In the genomic region with DNA sequence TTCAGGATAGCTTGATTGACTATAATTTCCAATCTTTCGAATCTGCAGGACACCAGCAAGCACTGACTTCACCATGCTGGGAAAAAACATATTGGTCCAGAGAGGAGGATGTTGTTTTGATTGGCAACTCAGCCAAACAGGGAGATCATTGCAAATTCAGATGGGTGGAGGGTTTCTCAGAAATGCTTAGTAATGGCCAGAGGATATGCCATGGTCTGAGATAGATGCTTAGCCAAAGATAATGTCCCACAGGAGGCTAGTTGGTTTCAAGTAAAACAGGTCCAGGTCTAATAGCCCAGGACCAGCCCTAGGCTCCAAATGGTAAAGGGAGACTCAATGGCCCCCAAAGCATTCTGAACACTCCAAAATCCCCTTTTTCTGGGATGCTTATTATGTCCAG, we compare ENCODE assay signal across 24 cellular contexts. TPM values are rescaled to one million over a fixed set of nuclear protein-coding genes. Genes with fewer than 3 reads are reported as not detected.
"Had no signal": no experiment of that assay in that cellular context is flagged by ENCODE, and none has a peak within 500 bp of the region (broad histone marks: within the 10 kb centered on the region; RNA-seq: fewer than 3 reads in every experiment).

No MANE protein-coding gene starts in this region.

- H3K9me3 Mint-ChIP-seq: activated CD4-positive, alpha-beta memory T cell treated with anti-CD3 and anti-CD28 coated beads for 36 hours; activated naive CD8-positive, alpha-beta T cell treated with anti-CD3 and anti-CD28 coated beads for 36 hours; activated T-helper 1 cell treated with anti-CD3 and anti-CD28 coated beads, Interleukin-12 subunit alpha, Interleukin-12 subunit beta, Interleukin-2, Interleukin-4 antibody, amounts not matched to agents 30 ng/mL and 10 ng/mL and 1 ng/mL, durations not matched to agents 14 hours and 24 hours and 36 hours; effector memory CD8-positive, alpha-beta T cell had no signal

- H3K36me3 ChIP-seq: cardiac muscle cell, tibial nerve, uterus had no signal

- H3K4me3 Mint-ChIP-seq: activated B cell treated with CpG ODN at 0.5 μM for 24 hours; activated CD4-positive, alpha-beta memory T cell treated with anti-CD3 and anti-CD28 coated beads for 36 hours; activated naive CD8-positive, alpha-beta T cell treated with anti-CD3 and anti-CD28 coated beads for 36 hours; activated T-helper 1 cell treated with anti-CD3 and anti-CD28 coated beads, Interleukin-12 subunit alpha, Interleukin-12 subunit beta, Interleukin-2, Interleukin-4 antibody, amounts not matched to agents 30 ng/mL and 10 ng/mL and 1 ng/mL, durations not matched to agents 14 hours and 24 hours and 36 hours; effector memory CD8-positive, alpha-beta T cell; nephron had no signal

- DNase-seq: activated B cell treated with CpG ODN at 0.5 μM for 24 hours; activated CD4-positive, alpha-beta memory T cell treated with anti-CD3 and anti-CD28 coated beads for 36 hours; activated CD4-positive, alpha-beta T cell treated with anti-CD3 and anti-CD28 coated beads for 4 hours; activated naive CD8-positive, alpha-beta T cell treated with anti-CD3 and anti-CD28 coated beads for 36 hours; activated T-cell treated with anti-CD3 and anti-CD28 coated beads for 4 hours; amniotic stem cell; effector memory CD8-positive, alpha-beta T cell; foreskin melanocyte; glutamatergic neuron; hippocampal formation; left cardiac atrium; nucleus accumbens; retina; stimulated activated CD4-positive, alpha-beta T cell treated with anti-CD3 and anti-CD28 coated beads, Interleukin-12 subunit alpha, Interleukin-12 subunit beta, amount 100 ng/mL, for 4 hours; stimulated activated CD4-positive, alpha-beta T cell treated with anti-CD3 and anti-CD28 coated beads, Interleukin-1b, Interleukin-23, amount 100 ng/mL, for 48 hours; stimulated activated naive CD4-positive, alpha-beta T cell treated with Interleukin-2 at 50 U/mL for 16 hours; substantia nigra; T-helper 2 cell; uterus had no signal

- H3K27ac ChIP-seq: cardiac muscle cell, tibial nerve had no signal

- H3K9me3 ChIP-seq: tibial nerve, uterus had no signal

- H3K27me3 Mint-ChIP-seq: activated B cell treated with CpG ODN at 0.5 μM for 24 hours; effector memory CD8-positive, alpha-beta T cell had no signal

- H3K4me1 ChIP-seq: tibial nerve, uterus had no signal

- H3K27me3 ChIP-seq: cardiac muscle cell, tibial nerve, uterus had no signal

- H3K4me3 ChIP-seq: cardiac muscle cell, tibial nerve, uterus had no signal

- ATAC-seq: effector memory CD8-positive, alpha-beta T cell had no signal

- FAIRE-seq: islet of Langerhans had no signal

- H3K36me3 Mint-ChIP-seq: activated CD4-positive, alpha-beta memory T cell treated with anti-CD3 and anti-CD28 coated beads for 36 hours; activated naive CD8-positive, alpha-beta T cell treated with anti-CD3 and anti-CD28 coated beads for 36 hours had no signal

- H3K27ac Mint-ChIP-seq: activated B cell treated with CpG ODN at 0.5 μM for 24 hours; activated CD4-positive, alpha-beta memory T cell treated with anti-CD3 and anti-CD28 coated beads for 36 hours; activated naive CD8-positive, alpha-beta T cell treated with anti-CD3 and anti-CD28 coated beads for 36 hours; activated T-helper 1 cell treated with anti-CD3 and anti-CD28 coated beads, Interleukin-12 subunit alpha, Interleukin-12 subunit beta, Interleukin-2, Interleukin-4 antibody, amounts not matched to agents 30 ng/mL and 10 ng/mL and 1 ng/mL, durations not matched to agents 14 hours and 24 hours and 36 hours; effector memory CD8-positive, alpha-beta T cell had no signal

RNA-seq across cellular contexts. Expression of a gene that starts 46.7 kb away (rescaled TPM):
- total RNA-seq: activated B cell treated with CpG ODN at 0.5 μM for 24 hours; activated CD4-positive, alpha-beta memory T cell treated with anti-CD3 and anti-CD28 coated beads for 36 hours; activated naive CD8-positive, alpha-beta T cell treated with anti-CD3 and anti-CD28 coated beads for 36 hours had no signal
